ENCODE assay signal across 35 cellular contexts in the genomic region with DNA sequence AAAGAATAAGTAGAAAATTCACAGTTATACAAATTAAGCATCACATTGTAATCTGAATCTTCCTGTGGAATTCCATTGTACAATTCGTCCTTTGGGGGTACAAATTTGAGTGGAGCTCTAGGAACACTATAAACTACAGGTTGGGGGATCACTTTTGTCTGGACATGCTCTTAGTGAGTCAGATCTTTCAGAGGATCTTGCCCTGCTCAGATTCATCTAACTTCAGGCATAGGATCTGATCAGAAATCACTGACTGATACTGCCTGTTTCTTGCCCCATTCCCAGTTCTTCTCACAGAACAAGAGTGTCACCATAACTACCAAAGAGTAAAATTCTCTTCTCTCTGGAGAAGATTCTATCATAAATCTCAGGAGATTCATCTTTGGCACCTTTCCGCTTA. TPM values are rescaled to one million over a fixed set of nuclear protein-coding genes. Genes with fewer than 3 reads are reported as not detected.
"Had no signal": no experiment of that assay in that cellular context is flagged by ENCODE, and none has a peak within 500 bp of the region (broad histone marks: within the 10 kb centered on the region; RNA-seq: fewer than 3 reads in every experiment).

No MANE protein-coding gene starts in this region.

- H3K4me1 Mint-ChIP-seq: naive B cell; natural killer cell; nephron progenitor cell; neural progenitor cell; stimulated activated naive B cell treated with anti-CD40 and anti-IgM and Interleukin-4, amounts not matched to agents 10 μg/mL and 1 μg/mL and 100 μg/mL, for 72 hours had no signal

- H3K27ac Mint-ChIP-seq: mesothelial cell of epicardium; naive B cell; natural killer cell; nephron progenitor cell; neural progenitor cell; progenitor cell of endocrine pancreas; stimulated activated naive B cell treated with anti-CD40 and anti-IgM and Interleukin-4, amounts not matched to agents 10 μg/mL and 1 μg/mL and 100 μg/mL, for 72 hours had no signal

- H2AFZ ChIP-seq: neural progenitor cell, parathyroid adenoma had no signal

- H3K79me2 ChIP-seq: parathyroid adenoma had no signal

- H3K4me3 ChIP-seq: left lung, lower lobe of right lung, neural progenitor cell, right atrium auricular region, right lobe of liver, smooth muscle cell, stomach, testis, thyroid gland, transverse colon, upper lobe of left lung, vagina had no signal

- H3K36me3 Mint-ChIP-seq: mesothelial cell of epicardium; naive B cell; natural killer cell; neural progenitor cell; stimulated activated naive B cell treated with anti-CD40 and anti-IgM and Interleukin-4, amounts not matched to agents 10 μg/mL and 1 μg/mL and 100 μg/mL, for 72 hours had no signal

- H3K4me3 Mint-ChIP-seq: mesothelial cell of epicardium; naive B cell; natural killer cell; nephron progenitor cell; neural progenitor cell; stimulated activated naive B cell treated with anti-CD40 and anti-IgM and Interleukin-4, amounts not matched to agents 10 μg/mL and 1 μg/mL and 100 μg/mL, for 72 hours had no signal

- H3K27ac ChIP-seq: left lung, lower lobe of right lung, neural progenitor cell, neutrophil, parathyroid adenoma, right atrium auricular region, right lobe of liver, stomach, testis, thyroid gland, transverse colon, upper lobe of left lung, vagina had no signal

- H3K4me2 ChIP-seq: neural progenitor cell, smooth muscle cell had no signal

- H3K27me3 ChIP-seq: neural progenitor cell, right atrium auricular region, right lobe of liver, stomach, testis, thyroid gland, upper lobe of left lung, vagina had no signal

- ATAC-seq: left colon; left lung; lower lobe of right lung; natural killer cell; right lobe of liver; stimulated activated naive B cell treated with anti-CD40 and anti-IgM and Interleukin-4, amounts not matched to agents 10 μg/mL and 1 μg/mL and 100 μg/mL, for 72 hours; stimulated activated naive CD8-positive, alpha-beta T cell treated with anti-CD3 and anti-CD28 coated beads, Interleukin-15, Interleukin-2, amounts not matched to agents 100 U/mL and 50 U/mL, for 24 hours had no signal

- H3K9ac ChIP-seq: neural progenitor cell, parathyroid adenoma had no signal

- H3K4me1 ChIP-seq: left lung, lower lobe of right lung, neural progenitor cell, parathyroid adenoma, right atrium auricular region, right lobe of liver, stomach, testis, thyroid gland, transverse colon, upper lobe of left lung, vagina had no signal

- DNase-seq: hippocampal formation; kidney; left colon; left lung; lower lobe of right lung; mesendoderm; naive B cell; natural killer cell; nephron progenitor cell; occipital lobe; right lobe of liver; stimulated activated CD4-positive, alpha-beta T cell treated with anti-CD3 and anti-CD28 coated beads, Interleukin-1b, Interleukin-23, amount 100 ng/mL, for 48 hours; stimulated activated CD4-positive, alpha-beta T cell treated with anti-CD3 and anti-CD28 coated beads, Interleukin-2, amount 100 ng/mL, for 48 hours; stimulated activated CD4-positive, alpha-beta T cell treated with anti-CD3 and anti-CD28 coated beads, Interleukin-4, amount 100 ng/mL, for 4 hours; stimulated activated CD8-positive, alpha-beta memory T cell treated with anti-CD3 and anti-CD28 coated beads, Interleukin-4, amount 100 ng/mL, for 48 hours; stimulated activated naive B cell treated with anti-CD40 and anti-IgM and Interleukin-4, amounts not matched to agents 10 μg/mL and 1 μg/mL and 100 μg/mL, for 72 hours; stimulated activated naive CD8-positive, alpha-beta T cell treated with anti-CD3 and anti-CD28 coated beads, Interleukin-15, Interleukin-2, amounts not matched to agents 100 U/mL and 50 U/mL, for 24 hours; stomach; testis; thyroid gland; transverse colon; upper lobe of left lung had no signal

- H3K9me3 ChIP-seq: left lung, lower lobe of right lung, neutrophil, right atrium auricular region, right lobe of liver, stomach, testis, thyroid gland, transverse colon, upper lobe of left lung, vagina had no signal

- H3K9me3 Mint-ChIP-seq: mesothelial cell of epicardium; naive B cell; nephron progenitor cell; neural progenitor cell; stimulated activated naive B cell treated with anti-CD40 and anti-IgM and Interleukin-4, amounts not matched to agents 10 μg/mL and 1 μg/mL and 100 μg/mL, for 72 hours had no signal

- H3K36me3 ChIP-seq: left lung, lower lobe of right lung, neural progenitor cell, neutrophil, right atrium auricular region, right lobe of liver, stomach, thyroid gland, transverse colon, upper lobe of left lung, vagina had no signal

RNA-seq across cellular contexts. Expression of gene VSNL1, which starts 10.7 kb away (rescaled TPM):
- total RNA-seq: mononuclear cell, natural killer cell, osteocyte, pulmonary artery endothelial cell had no signal

RNA-seq across cellular contexts. Expression of gene RAD51AP2, which starts 11.5 kb away (rescaled TPM):
- total RNA-seq: kidney, left colon, lower lobe of right lung, mononuclear cell, natural killer cell, osteocyte, pulmonary artery endothelial cell, skeletal muscle tissue had no signal
- polyA plus RNA-seq: urinary bladder had no signal
